In the genomic region with DNA sequence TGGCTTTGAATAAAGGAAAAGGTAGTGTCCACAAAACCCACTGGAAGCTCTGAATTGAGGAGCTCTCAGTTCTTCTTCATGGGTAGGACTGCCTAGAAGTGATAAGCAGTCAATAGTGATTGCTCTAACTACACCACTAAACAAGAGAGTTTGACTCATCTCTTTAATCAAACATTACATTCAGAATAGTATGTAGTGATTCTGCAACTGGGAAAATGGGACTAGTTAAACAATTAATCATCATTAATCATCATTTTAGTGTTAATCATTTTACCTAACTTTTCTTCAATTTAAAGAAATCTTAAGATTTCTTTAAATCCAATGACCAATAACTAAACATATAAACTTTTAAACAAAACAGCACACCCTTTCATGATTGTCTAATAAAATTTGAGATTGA, we compare ENCODE assay signal across 29 cellular contexts.
"Had no signal": no experiment of that assay in that cellular context is flagged by ENCODE, and none has a peak within 500 bp of the region (broad histone marks: within the 10 kb centered on the region; RNA-seq: fewer than 3 reads in every experiment).

No MANE protein-coding gene starts in this region.

- ATAC-seq: activated CD8-positive, alpha-beta T cell treated with anti-CD3 and anti-CD28 coated beads for 36 hours; activated T-cell treated with anti-CD3 and anti-CD28 coated beads, Interleukin-2, amount 50 U/mL, for 72 hours; activated T-helper 17 cell treated with anti-CD3 and anti-CD28 coated beads, Interleukin-2, amount 50 U/mL, for 72 hours had no signal

- H3K4me2 ChIP-seq: KMS-11, PC-9 had no signal

- H3K4me1 ChIP-seq: SJCRH30 had no signal

- H3K27me3 ChIP-seq: cardiac muscle cell, SJCRH30 had no signal

- H2AFZ ChIP-seq: PC-9 had no signal

- DNase-seq: activated CD4-positive, alpha-beta T cell treated with anti-CD3 and anti-CD28 coated beads, Interleukin-2, amount 10 ng/mL, durations not matched to agents 24 days and 14 days; activated CD4-positive, alpha-beta T cell treated with anti-CD3 and anti-CD28 coated beads, Interleukin-2, amount 50 U/mL, for 4 hours; activated CD8-positive, alpha-beta T cell treated with anti-CD3 and anti-CD28 coated beads for 36 hours; activated effector memory CD4-positive, alpha-beta T cell treated with anti-CD3 and anti-CD28 coated beads, Interleukin-2, amount 50 U/mL, for 16 hours; activated naive CD4-positive, alpha-beta T cell; activated naive CD4-positive, alpha-beta T cell treated with anti-CD3 and anti-CD28 coated beads, Interleukin-2, amount 50 U/mL, for 16 hours; activated naive CD8-positive, alpha-beta T cell treated with anti-CD3 and anti-CD28 coated beads, Interleukin-2, amount 10 ng/mL, durations not matched to agents 7 days and 5 days; activated T-cell treated with anti-CD3 and anti-CD28 coated beads, Interleukin-2, amount 50 U/mL, for 1 hour; activated T-cell treated with anti-CD3 and anti-CD28 coated beads, Interleukin-2, amount 50 U/mL, for 72 hours; NCI-H1092 treated with DMSO at 0.1 percent for 48 hours; NCI-H1417; NCI-H146; NCI-H187; NCI-H2029 treated with DMSO at 0.1 percent for 48 hours; NCI-H2107; NCI-H2171; NCI-H510A; NCI-H526; NCI-H748 treated with DMSO at 0.1 percent for 48 hours; NK-92 treated with Interleukin-12 subunit alpha and Interleukin-12 subunit beta, amount 100 ng/mL, for 24 hours; PC-9; SHP77; SJCRH30 had no signal

- H3K36me3 ChIP-seq: cardiac muscle cell, SJCRH30 had no signal

- H3K4me3 ChIP-seq: cardiac muscle cell, PC-9, SJCRH30, SK-N-MC had no signal

- FAIRE-seq: RCC 7860, TTC549 had no signal

- H3K9ac ChIP-seq: KMS-11 had no signal

- H3K27ac ChIP-seq: cardiac muscle cell, KMS-11, PC-9, SJCRH30, SK-N-MC had no signal

- H3K9me3 ChIP-seq: SJCRH30 had no signal
